17 cellular contexts compared by ENCODE assay signal in genomic region chr10:131920151-131920550, GRCh38. TPM values are rescaled to one million over a fixed set of nuclear protein-coding genes. Genes with fewer than 3 reads are reported as not detected.
DNase-seq lines count a peak whose midpoint lies in the region; ATAC-seq and TF ChIP-seq lines count a peak whose summit lies in the region.
"Had no signal": no experiment of that assay in that cellular context is flagged by ENCODE, and none has a peak within 500 bp of the region (broad histone marks: within the 10 kb centered on the region; RNA-seq: fewer than 3 reads in every experiment).

No MANE protein-coding gene starts in this region.

- H3K27me3 Mint-ChIP-seq in activated CD8-positive, alpha-beta T cell treated with anti-CD3 and anti-CD28 coated beads for 36 hours, result no peaks in the 10 kb centered on the region
- no peaks in the 10 kb centered on the region for H3K27me3 Mint-ChIP-seq in activated CD8-positive, alpha-beta T cell treated with anti-CD3 and anti-CD28 coated beads, Interleukin-2, amount 10 ng/mL, durations not matched to agents 7 days and 5 days (ENCODE audit: low read depth)
- H3K27me3 Mint-ChIP-seq in CD4-positive, alpha-beta T cell, result no peaks in the 10 kb centered on the region
- no peaks in the 10 kb centered on the region for H3K27me3 Mint-ChIP-seq in naive thymus-derived CD8-positive, alpha-beta T cell

- H3K4me3 Mint-ChIP-seq in activated CD8-positive, alpha-beta T cell treated with anti-CD3 and anti-CD28 coated beads for 36 hours, result no peak overlapping the region
- H3K4me3 Mint-ChIP-seq in activated CD8-positive, alpha-beta T cell treated with anti-CD3 and anti-CD28 coated beads, Interleukin-2, amount 10 ng/mL, durations not matched to agents 7 days and 5 days, result no peak overlapping the region
- H3K4me3 Mint-ChIP-seq in CD4-positive, alpha-beta T cell, result no peak overlapping the region
- H3K4me3 Mint-ChIP-seq in naive thymus-derived CD8-positive, alpha-beta T cell, result no peak overlapping the region
- H3K4me3 Mint-ChIP-seq: immature natural killer cell had no signal

- peaks cover 51% of the 10 kb centered on the region for H3K36me3 Mint-ChIP-seq in activated CD8-positive, alpha-beta T cell treated with anti-CD3 and anti-CD28 coated beads for 36 hours (ENCODE audit: low read depth)
- peaks cover 44% of the 10 kb centered on the region for H3K36me3 Mint-ChIP-seq in activated CD8-positive, alpha-beta T cell treated with anti-CD3 and anti-CD28 coated beads, Interleukin-2, amount 10 ng/mL, durations not matched to agents 7 days and 5 days (ENCODE audit: low read depth)
- peaks cover 19% of the 10 kb centered on the region for H3K36me3 Mint-ChIP-seq in CD4-positive, alpha-beta T cell (ENCODE audit: low read depth)
- peaks cover 26 to 60% of the 10 kb centered on the region in 2 donors for H3K36me3 Mint-ChIP-seq in activated naive CD4-positive, alpha-beta T cell treated with anti-CD3 and anti-CD28 coated beads, Interleukin-2, amount 50 U/mL, for 72 hours
- peaks cover 3 to 4% (median 4%) of the 10 kb centered on the region in 3 donors for H3K36me3 Mint-ChIP-seq in naive thymus-derived CD8-positive, alpha-beta T cell

- no peaks in the 10 kb centered on the region for H3K27me3 ChIP-seq in CD4-positive, alpha-beta T cell (ENCODE audit: control insufficient read depth, insufficient read depth, low read length)
- H3K27me3 ChIP-seq: heart left ventricle, suprapubic skin had no signal

- CTCF ChIA-PET in activated CD8-positive, alpha-beta T cell treated with anti-CD3 and anti-CD28 coated beads for 36 hours (lab: Charles Lee), result no interaction called here
- CTCF ChIA-PET in activated CD8-positive, alpha-beta T cell treated with anti-CD3 and anti-CD28 coated beads, Interleukin-2, amount 10 ng/mL, durations not matched to agents 7 days and 5 days (lab: Charles Lee), result no interaction called here
- CTCF ChIA-PET in CD4-positive, alpha-beta T cell (lab: Charles Lee), result no interaction called here

- H3K4me1 Mint-ChIP-seq in activated CD8-positive, alpha-beta T cell treated with anti-CD3 and anti-CD28 coated beads for 36 hours (ENCODE audit: low read depth), result peaks cover 69% of the 10 kb centered on the region
- H3K4me1 Mint-ChIP-seq in activated CD8-positive, alpha-beta T cell treated with anti-CD3 and anti-CD28 coated beads, Interleukin-2, amount 10 ng/mL, durations not matched to agents 7 days and 5 days (ENCODE audit: low read depth), result peaks cover 7% of the 10 kb centered on the region
- H3K4me1 Mint-ChIP-seq in CD4-positive, alpha-beta T cell (ENCODE audit: low read depth), result peaks cover 76% of the 10 kb centered on the region
- H3K4me1 Mint-ChIP-seq in naive thymus-derived CD8-positive, alpha-beta T cell, result peaks cover 45 to 76% (median 71%) of the 10 kb centered on the region in 4 donors

- H3K9me3 ChIP-seq in CD4-positive, alpha-beta T cell (ENCODE audit: control insufficient read depth, low read length), result peaks cover 8% of the 10 kb centered on the region

- POLR2A ChIA-PET in activated CD8-positive, alpha-beta T cell treated with anti-CD3 and anti-CD28 coated beads for 36 hours (lab: Charles Lee), result no interaction called here
- POLR2A ChIA-PET in activated CD8-positive, alpha-beta T cell treated with anti-CD3 and anti-CD28 coated beads, Interleukin-2, amount 10 ng/mL, durations not matched to agents 7 days and 5 days (lab: Charles Lee), result no interaction called here
- POLR2A ChIA-PET in CD4-positive, alpha-beta T cell (lab: Charles Lee), result no interaction called here
- POLR2A ChIA-PET in naive thymus-derived CD8-positive, alpha-beta T cell (lab: Charles Lee), result no interaction called here

- no peak overlapping the region for H3K27ac ChIP-seq in CD4-positive, alpha-beta T cell (ENCODE audit: low read depth, low read length)
- H3K27ac ChIP-seq: C4-2B, heart left ventricle, parathyroid adenoma, suprapubic skin had no signal

- H3K27ac Mint-ChIP-seq in activated CD8-positive, alpha-beta T cell treated with anti-CD3 and anti-CD28 coated beads for 36 hours, result peak overlapping the region; percentile 78
- no peak overlapping the region for H3K27ac Mint-ChIP-seq in activated CD8-positive, alpha-beta T cell treated with anti-CD3 and anti-CD28 coated beads, Interleukin-2, amount 10 ng/mL, durations not matched to agents 7 days and 5 days
- peak overlapping the region; percentile 68 for H3K27ac Mint-ChIP-seq in CD4-positive, alpha-beta T cell
- H3K27ac Mint-ChIP-seq in activated naive CD4-positive, alpha-beta T cell treated with anti-CD3 and anti-CD28 coated beads, Interleukin-2, amount 50 U/mL, for 72 hours, result peak overlapping the region; percentile 84 to 94
- peak overlapping the region in 6 of 10 donors; percentile 19 to 65 (median 48) for H3K27ac Mint-ChIP-seq in naive thymus-derived CD8-positive, alpha-beta T cell

- DNase-seq in activated CD8-positive, alpha-beta T cell treated with anti-CD3 and anti-CD28 coated beads for 36 hours, result peak; percentile 54
- DNase-seq in activated CD8-positive, alpha-beta T cell treated with anti-CD3 and anti-CD28 coated beads, Interleukin-2, amount 10 ng/mL, durations not matched to agents 7 days and 5 days, result no peak
- no peak for DNase-seq in CD4-positive, alpha-beta T cell
- DNase-seq in activated naive CD4-positive, alpha-beta T cell treated with anti-CD3 and anti-CD28 coated beads, Interleukin-2, amount 50 U/mL, for 72 hours (ENCODE audit: low spot score in 2 of 2), result no peak
- DNase-seq in naive thymus-derived CD8-positive, alpha-beta T cell, result no peak
- DNase-seq in COLO829 (ENCODE audit: low spot score), result no peak
- DNase-seq: DMS53, HCEC 1CT, heart left ventricle, immature natural killer cell, NCI-H1417 treated with DMSO at 0.1 percent for 48 hours, NCI-H524 had no signal

- intact Hi-C loops in activated CD8-positive, alpha-beta T cell treated with anti-CD3 and anti-CD28 coated beads for 36 hours (cut with micrococcal nuclease), result no loop called here
- intact Hi-C loops in CD4-positive, alpha-beta T cell (cut with DNase I, micrococcal nuclease), result no loop called here

- no peak for ATAC-seq in activated CD8-positive, alpha-beta T cell treated with anti-CD3 and anti-CD28 coated beads for 36 hours
- no peak for ATAC-seq in activated CD8-positive, alpha-beta T cell treated with anti-CD3 and anti-CD28 coated beads, Interleukin-2, amount 10 ng/mL, durations not matched to agents 7 days and 5 days
- ATAC-seq in CD4-positive, alpha-beta T cell (ENCODE audit: poor library complexity), result no peak
- peak; percentile 51 to 56 for ATAC-seq in activated naive CD4-positive, alpha-beta T cell treated with anti-CD3 and anti-CD28 coated beads, Interleukin-2, amount 50 U/mL, for 72 hours
- ATAC-seq in naive thymus-derived CD8-positive, alpha-beta T cell, result no peak
- ATAC-seq in GM18519 (IDR thresholded peaks at IDR 0.05; ENCODE audit: low FRiP score, unreplicated experiment) (no peak), HG03097 (IDR thresholded peaks at IDR 0.05; ENCODE audit: low FRiP score, unreplicated experiment) (no peak)
- ATAC-seq: heart left ventricle had no signal

- peaks cover 36% of the 10 kb centered on the region for H3K9me3 Mint-ChIP-seq in activated CD8-positive, alpha-beta T cell treated with anti-CD3 and anti-CD28 coated beads for 36 hours
- H3K9me3 Mint-ChIP-seq in activated CD8-positive, alpha-beta T cell treated with anti-CD3 and anti-CD28 coated beads, Interleukin-2, amount 10 ng/mL, durations not matched to agents 7 days and 5 days (ENCODE audit: insufficient read depth), result peaks cover 3% of the 10 kb centered on the region
- peaks cover 3% of the 10 kb centered on the region for H3K9me3 Mint-ChIP-seq in CD4-positive, alpha-beta T cell
- H3K9me3 Mint-ChIP-seq in activated naive CD4-positive, alpha-beta T cell treated with anti-CD3 and anti-CD28 coated beads, Interleukin-2, amount 50 U/mL, for 72 hours, result peaks cover 31 to 33% of the 10 kb centered on the region in 2 donors
- H3K9me3 Mint-ChIP-seq in naive thymus-derived CD8-positive, alpha-beta T cell, result peaks cover 0 to 8% (median 0%) of the 10 kb centered on the region in 9 donors

- TF ChIP-seq CTCF in activated CD8-positive, alpha-beta T cell treated with anti-CD3 and anti-CD28 coated beads for 36 hours (IDR thresholded peaks at IDR 0.05), result no peak
- TF ChIP-seq CTCF in CD4-positive, alpha-beta T cell (IDR thresholded peaks at IDR 0.05), result no peak

RNA-seq across cellular contexts. Expression of gene PPP2R2D, which starts 19.3 kb away (rescaled TPM):
- 10 to 100 TPM; 31.6 to 32.3 TPM for total RNA-seq in activated CD8-positive, alpha-beta T cell treated with anti-CD3 and anti-CD28 coated beads for 36 hours
- total RNA-seq in activated CD8-positive, alpha-beta T cell treated with anti-CD3 and anti-CD28 coated beads, Interleukin-2, amount 10 ng/mL, durations not matched to agents 7 days and 5 days, result 10 to 100 TPM; 36.5 to 37.5 TPM
- 10 to 100 TPM; 32.6 to 32.9 TPM for total RNA-seq in CD4-positive, alpha-beta T cell
- 10 to 100 TPM; 36.2 to 41.6 TPM for total RNA-seq in activated naive CD4-positive, alpha-beta T cell treated with anti-CD3 and anti-CD28 coated beads, Interleukin-2, amount 50 U/mL, for 72 hours
- total RNA-seq in naive thymus-derived CD8-positive, alpha-beta T cell, result 10 to 100 TPM; 48.1 to 49.6 TPM
- polyA plus RNA-seq in naive thymus-derived CD8-positive, alpha-beta T cell, result 10 to 100 TPM; 22.7 to 38.3 (median 26.9) TPM

Comparison
In these comparisons a context has a peak if more than half of its experiments do, and no peak if none do; other contexts are left out.
1. ATAC-seq: peak in activated naive CD4-positive, alpha-beta T cell treated with anti-CD3 and anti-CD28 coated beads, Interleukin-2, amount 50 U/mL, for 72 hours (2 of 2); none in activated CD8-positive, alpha-beta T cell treated with anti-CD3 and anti-CD28 coated beads for 36 hours (single experiment), activated CD8-positive, alpha-beta T cell treated with anti-CD3 and anti-CD28 coated beads, Interleukin-2, amount 10 ng/mL, durations not matched to agents 7 days and 5 days (single experiment), CD4-positive, alpha-beta T cell (single experiment), naive thymus-derived CD8-positive, alpha-beta T cell (0 of 2), GM18519 (single experiment) and HG03097 (single experiment).